ENCODE assay signal across 8 cellular contexts in genomic region chr15:51076898-51077564, GRCh38. TPM values are rescaled to one million over a fixed set of nuclear protein-coding genes. Genes with fewer than 3 reads are reported as not detected.
A peak's percentile ranks its signal among the peaks of the same experiment; 100 is the strongest.
DNase-seq lines count a peak whose midpoint lies in the region; ATAC-seq and TF ChIP-seq lines count a peak whose summit lies in the region.

No MANE protein-coding gene starts in this region.

- H3K4me1 Mint-ChIP-seq in memory B cell = peaks cover 14% of the 10 kb centered on the region

- no peak for TF ChIP-seq CTCF in body of pancreas (IDR thresholded peaks at IDR 0.05)

- no peak overlapping the region for H3K4me3 ChIP-seq in body of pancreas

- intact Hi-C loops in body of pancreas (cut with DNase I) = no loop called here

- no peak overlapping the region for H3K27ac ChIP-seq in body of pancreas

- peaks cover 4% of the 10 kb centered on the region for H3K27me3 Mint-ChIP-seq in memory B cell

- no peaks in the 10 kb centered on the region for H3K36me3 ChIP-seq in body of pancreas (replicated peaks in 1 of 2; ENCODE audit: insufficient read depth in 1 of 2, low read depth in 2 of 2)

- no peak for TF ChIP-seq POLR2A in body of pancreas (IDR thresholded peaks at IDR 0.05)

- DNase-seq in HT1080 (ENCODE audit: low read depth) (peak; percentile 92), body of pancreas (peak; percentile 18 to 48 (median 30)), memory B cell (ENCODE audit: low spot score in 2 of 2) (no peak), 8988T (no peak)
- no peak for DNase-seq in effector CD4-positive, alpha-beta T cell

- peak overlapping the region; percentile 15 for H3K27ac Mint-ChIP-seq in memory B cell

- H3K9me3 ChIP-seq in body of pancreas = no peaks in the 10 kb centered on the region

- no peaks in the 10 kb centered on the region for H3K27me3 ChIP-seq in body of pancreas

- no peaks in the 10 kb centered on the region for H3K9me3 Mint-ChIP-seq in memory B cell

- 70 to 83% methylated on average over 17 to 25 of the region's 25 CpGs for WGBS in body of pancreas, 2 donors

- ATAC-seq in GM18909 (IDR thresholded peaks at IDR 0.05; ENCODE audit: poor library complexity, unreplicated experiment) (peak; percentile 73), body of pancreas (peak; percentile 39), memory B cell (ENCODE audit: low read depth) (peak; percentile 18), GM19324 (IDR thresholded peaks at IDR 0.05; ENCODE audit: low FRiP score, unreplicated experiment) (no peak), HG03135 (IDR thresholded peaks at IDR 0.05; ENCODE audit: unreplicated experiment) (no peak)

- no peaks in the 10 kb centered on the region for H3K36me3 Mint-ChIP-seq in memory B cell

- no peaks in the 10 kb centered on the region for H3K4me1 ChIP-seq in body of pancreas

- peak overlapping the region; percentile 84 for H3K4me3 Mint-ChIP-seq in memory B cell

RNA-seq across cellular contexts. Expression of gene TNFAIP8L3, which starts 17.7 kb away (rescaled TPM):
- 1.8 and 2.3 TPM in 2 replicates for total RNA-seq in HT1080 (2014; rRNA removed; shearing (Covaris generic))
- polyA plus RNA-seq in HT1080 (2015; cell fraction: cytosol; rRNA removed) = 1.7 and 1.8 TPM in 2 replicates
- 0.43 and 1.3 TPM in 2 replicates for polyA plus RNA-seq in HT1080 (2015; cell fraction: nucleus; rRNA removed)
- 1 to 10 TPM in 1 of 2 donors, not detected in 1; 2.9 TPM for total RNA-seq in body of pancreas

Comparison
In these comparisons a context has a peak if more than half of its experiments do, and no peak if none do; other contexts are left out.
1. ATAC-seq: peak in GM18909 (single experiment), body of pancreas (single experiment) and memory B cell (single experiment); none in GM19324 (single experiment) and HG03135 (single experiment).
2. DNase-seq: peak in HT1080 (single experiment) and body of pancreas (4 of 4); none in memory B cell (0 of 2), effector CD4-positive, alpha-beta T cell (single experiment) and 8988T (single experiment).